Comparison of ENCODE assay signal across 8 cellular contexts in the genomic region with DNA sequence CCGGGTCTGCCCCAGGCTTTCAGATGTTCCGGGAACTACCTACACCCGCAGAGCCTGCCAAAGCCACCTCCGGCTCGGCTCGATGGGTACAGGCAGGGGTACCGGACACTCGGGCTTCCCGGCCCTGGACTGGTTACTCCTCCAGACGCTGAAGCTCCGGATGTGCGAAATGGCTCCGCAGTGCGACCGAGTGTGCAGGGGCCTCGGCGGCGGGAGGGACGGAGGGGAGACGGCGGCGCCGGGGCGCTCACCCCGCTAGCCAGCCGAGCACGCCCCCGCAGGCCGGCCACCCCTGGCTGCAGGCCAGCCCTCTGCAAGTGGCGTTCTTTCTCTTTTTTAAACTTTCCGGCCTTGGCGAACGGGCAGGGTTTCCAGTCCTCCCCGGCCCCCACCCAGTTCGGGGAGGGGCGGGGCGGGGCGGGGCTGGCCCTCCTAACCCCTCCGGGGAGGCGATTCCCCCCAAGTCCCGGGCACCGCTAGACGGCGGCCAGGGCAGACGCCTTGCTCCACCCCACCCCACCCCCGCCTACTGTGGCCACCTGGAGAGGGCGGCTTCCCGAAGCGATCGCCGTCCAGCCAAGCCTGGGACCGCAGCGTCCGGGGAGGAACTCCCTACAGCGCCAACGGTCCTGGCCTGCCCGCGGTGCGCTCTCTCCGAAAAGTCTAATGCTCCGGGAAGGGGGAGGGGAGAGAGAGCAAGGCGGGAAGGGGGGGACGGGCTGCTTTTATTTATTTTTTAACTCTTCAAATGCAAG. TPM values are rescaled to one million over a fixed set of nuclear protein-coding genes. Genes with fewer than 3 reads are reported as not detected.
DNase-seq lines count a peak whose midpoint lies in the region; ATAC-seq and TF ChIP-seq lines count a peak whose summit lies in the region.

No MANE protein-coding gene starts in this region.

- peak; percentile 5 for ATAC-seq in WTC11
- ATAC-seq in left cardiac atrium, result peak; percentile 33 to 47
- ATAC-seq in HG03565 (IDR thresholded peaks at IDR 0.05; ENCODE audit: unreplicated experiment), result no peak

- intact Hi-C loops in left cardiac atrium (cut with DNase I), result loop anchor here in 1 of 2 donors (10.0 kb wide), 3 partner anchors 175 to 355 kb away; no protein-coding TSS in a partner anchor
- intact Hi-C loops in activated T-helper 1 cell treated with anti-CD3 and anti-CD28 coated beads, Interleukin-12 subunit alpha, Interleukin-12 subunit beta, Interleukin-2, Interleukin-4 antibody, amounts not matched to agents 30 ng/mL and 10 ng/mL and 1 ng/mL, durations not matched to agents 14 hours and 24 hours and 36 hours (cut with micrococcal nuclease), result loop anchor here (10.0 kb wide), 2 partner anchors 755 to 995 kb away; a partner anchor contains a TSS

- H3K27me3 Mint-ChIP-seq in WTC11 (ENCODE audit: low read depth), result peaks cover 24% of the 10 kb centered on the region
- H3K27me3 Mint-ChIP-seq in activated T-helper 1 cell treated with anti-CD3 and anti-CD28 coated beads, Interleukin-12 subunit alpha, Interleukin-12 subunit beta, Interleukin-2, Interleukin-4 antibody, amounts not matched to agents 30 ng/mL and 10 ng/mL and 1 ng/mL, durations not matched to agents 14 hours and 24 hours and 36 hours (ENCODE audit: insufficient read depth), result no peaks in the 10 kb centered on the region

- H3K4me3 ChIP-seq in rectal smooth muscle tissue (ENCODE audit: low read length), result peak overlapping the region; percentile 38

- H3K4me1 ChIP-seq in rectal smooth muscle tissue (ENCODE audit: control insufficient read depth, insufficient read depth, low read length), result peaks cover 18% of the 10 kb centered on the region

- H3K27me3 ChIP-seq in rectal smooth muscle tissue (ENCODE audit: control insufficient read depth, insufficient read depth, low read length), result peaks cover 2% of the 10 kb centered on the region

- DNase-seq in ELR (ENCODE audit: low read depth), result peak; percentile 23
- no peak for DNase-seq in WTC11 (ENCODE audit: low spot score)
- peak; percentile 63 for DNase-seq in left cardiac atrium
- DNase-seq in NCI-H510A (lab: John Stamatoyannopoulos, UW), result no peak
- DNase-seq in NCI-H2196 (lab: John Stamatoyannopoulos, UW; ENCODE audit: unreplicated experiment), result no peak
- no peak for DNase-seq in activated T-helper 1 cell treated with anti-CD3 and anti-CD28 coated beads, Interleukin-12 subunit alpha, Interleukin-12 subunit beta, Interleukin-2, Interleukin-4 antibody, amounts not matched to agents 30 ng/mL and 10 ng/mL and 1 ng/mL, durations not matched to agents 14 hours and 24 hours and 36 hours (ENCODE audit: low spot score)

- H3K9me3 Mint-ChIP-seq in WTC11, result no peaks in the 10 kb centered on the region
- H3K9me3 Mint-ChIP-seq in activated T-helper 1 cell treated with anti-CD3 and anti-CD28 coated beads, Interleukin-12 subunit alpha, Interleukin-12 subunit beta, Interleukin-2, Interleukin-4 antibody, amounts not matched to agents 30 ng/mL and 10 ng/mL and 1 ng/mL, durations not matched to agents 14 hours and 24 hours and 36 hours, result no peaks in the 10 kb centered on the region

- CTCF ChIA-PET in WTC11 (lab: Charles Lee), result interaction anchor here (1.0 to 1.3 kb wide), 2 partner anchors 18 to 177 kb away, joined by 3 to 4 read pairs; no protein-coding TSS in a partner anchor

- peak overlapping the region; percentile 35 for H3K27ac ChIP-seq in rectal smooth muscle tissue (ENCODE audit: low read depth, low read length)

- no peaks in the 10 kb centered on the region for H3K36me3 ChIP-seq in rectal smooth muscle tissue (ENCODE audit: control insufficient read depth, insufficient read depth, low read length)

- POLR2A ChIA-PET in WTC11 (lab: Charles Lee), result interaction anchor here (0.6 to 2.6 kb wide), 2 partner anchors 64 to 78 kb away, joined by 9 to 10 read pairs; no protein-coding TSS in a partner anchor

- H3K4me1 Mint-ChIP-seq in WTC11, result peaks cover 55% of the 10 kb centered on the region
- peaks cover 42% of the 10 kb centered on the region for H3K4me1 Mint-ChIP-seq in activated T-helper 1 cell treated with anti-CD3 and anti-CD28 coated beads, Interleukin-12 subunit alpha, Interleukin-12 subunit beta, Interleukin-2, Interleukin-4 antibody, amounts not matched to agents 30 ng/mL and 10 ng/mL and 1 ng/mL, durations not matched to agents 14 hours and 24 hours and 36 hours (ENCODE audit: low read depth)

- peaks cover 7% of the 10 kb centered on the region; the same call in 1 of the 2 replicates for H3K36me3 Mint-ChIP-seq in WTC11
- H3K36me3 Mint-ChIP-seq in activated T-helper 1 cell treated with anti-CD3 and anti-CD28 coated beads, Interleukin-12 subunit alpha, Interleukin-12 subunit beta, Interleukin-2, Interleukin-4 antibody, amounts not matched to agents 30 ng/mL and 10 ng/mL and 1 ng/mL, durations not matched to agents 14 hours and 24 hours and 36 hours (ENCODE audit: low read depth), result peaks cover 19% of the 10 kb centered on the region

- H3K4me3 Mint-ChIP-seq in WTC11, result peak overlapping the region; percentile 86
- no peak overlapping the region for H3K4me3 Mint-ChIP-seq in activated T-helper 1 cell treated with anti-CD3 and anti-CD28 coated beads, Interleukin-12 subunit alpha, Interleukin-12 subunit beta, Interleukin-2, Interleukin-4 antibody, amounts not matched to agents 30 ng/mL and 10 ng/mL and 1 ng/mL, durations not matched to agents 14 hours and 24 hours and 36 hours

- no peak for TF ChIP-seq CTCF in WTC11 (IDR thresholded peaks at IDR 0.05)

- no peak overlapping the region for H3K27ac Mint-ChIP-seq in WTC11
- H3K27ac Mint-ChIP-seq in activated T-helper 1 cell treated with anti-CD3 and anti-CD28 coated beads, Interleukin-12 subunit alpha, Interleukin-12 subunit beta, Interleukin-2, Interleukin-4 antibody, amounts not matched to agents 30 ng/mL and 10 ng/mL and 1 ng/mL, durations not matched to agents 14 hours and 24 hours and 36 hours, result no peak overlapping the region

- H3K9ac ChIP-seq in rectal smooth muscle tissue (ENCODE audit: low read length), result no peak overlapping the region

TF ChIP-seq in WTC11, 78 proteins besides CTCF, POLR2A, EP300 and RAD21:
- peak; percentile 67 for TF ChIP-seq ZNF423 (CRISPR knock-in tag; IDR thresholded peaks at IDR 0.05)
- TF ChIP-seq, protein P1, sequence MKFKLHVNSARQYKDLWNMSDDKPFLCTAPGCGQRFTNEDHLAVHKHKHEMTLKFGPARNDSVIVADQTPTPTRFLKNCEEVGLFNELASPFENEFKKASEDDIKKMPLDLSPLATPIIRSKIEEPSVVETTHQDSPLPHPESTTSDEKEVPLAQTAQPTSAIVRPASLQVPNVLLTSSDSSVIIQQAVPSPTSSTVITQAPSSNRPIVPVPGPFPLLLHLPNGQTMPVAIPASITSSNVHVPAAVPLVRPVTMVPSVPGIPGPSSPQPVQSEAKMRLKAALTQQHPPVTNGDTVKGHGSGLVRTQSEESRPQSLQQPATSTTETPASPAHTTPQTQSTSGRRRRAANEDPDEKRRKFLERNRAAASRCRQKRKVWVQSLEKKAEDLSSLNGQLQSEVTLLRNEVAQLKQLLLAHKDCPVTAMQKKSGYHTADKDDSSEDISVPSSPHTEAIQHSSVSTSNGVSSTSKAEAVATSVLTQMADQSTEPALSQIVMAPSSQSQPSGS (CRISPR knock-in tag; IDR thresholded peaks at IDR 0.05; ENCODE audit: borderline replicate concordance, low read depth), result no peak
- TF ChIP-seq CREB1 (CRISPR knock-in tag; IDR thresholded peaks at IDR 0.05), result no peak
- TF ChIP-seq, protein P2, sequence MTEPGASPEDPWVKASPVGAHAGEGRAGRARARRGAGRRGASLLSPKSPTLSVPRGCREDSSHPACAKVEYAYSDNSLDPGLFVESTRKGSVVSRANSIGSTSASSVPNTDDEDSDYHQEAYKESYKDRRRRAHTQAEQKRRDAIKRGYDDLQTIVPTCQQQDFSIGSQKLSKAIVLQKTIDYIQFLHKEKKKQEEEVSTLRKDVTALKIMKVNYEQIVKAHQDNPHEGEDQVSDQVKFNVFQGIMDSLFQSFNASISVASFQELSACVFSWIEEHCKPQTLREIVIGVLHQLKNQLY (CRISPR knock-in tag; IDR thresholded peaks at IDR 0.05), result no peak
- TF ChIP-seq, protein P3, sequence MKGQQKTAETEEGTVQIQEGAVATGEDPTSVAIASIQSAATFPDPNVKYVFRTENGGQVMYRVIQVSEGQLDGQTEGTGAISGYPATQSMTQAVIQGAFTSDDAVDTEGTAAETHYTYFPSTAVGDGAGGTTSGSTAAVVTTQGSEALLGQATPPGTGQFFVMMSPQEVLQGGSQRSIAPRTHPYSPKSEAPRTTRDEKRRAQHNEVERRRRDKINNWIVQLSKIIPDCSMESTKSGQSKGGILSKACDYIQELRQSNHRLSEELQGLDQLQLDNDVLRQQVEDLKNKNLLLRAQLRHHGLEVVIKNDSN (CRISPR knock-in tag; IDR thresholded peaks at IDR 0.05), result no peak
- TF ChIP-seq, protein P4, sequence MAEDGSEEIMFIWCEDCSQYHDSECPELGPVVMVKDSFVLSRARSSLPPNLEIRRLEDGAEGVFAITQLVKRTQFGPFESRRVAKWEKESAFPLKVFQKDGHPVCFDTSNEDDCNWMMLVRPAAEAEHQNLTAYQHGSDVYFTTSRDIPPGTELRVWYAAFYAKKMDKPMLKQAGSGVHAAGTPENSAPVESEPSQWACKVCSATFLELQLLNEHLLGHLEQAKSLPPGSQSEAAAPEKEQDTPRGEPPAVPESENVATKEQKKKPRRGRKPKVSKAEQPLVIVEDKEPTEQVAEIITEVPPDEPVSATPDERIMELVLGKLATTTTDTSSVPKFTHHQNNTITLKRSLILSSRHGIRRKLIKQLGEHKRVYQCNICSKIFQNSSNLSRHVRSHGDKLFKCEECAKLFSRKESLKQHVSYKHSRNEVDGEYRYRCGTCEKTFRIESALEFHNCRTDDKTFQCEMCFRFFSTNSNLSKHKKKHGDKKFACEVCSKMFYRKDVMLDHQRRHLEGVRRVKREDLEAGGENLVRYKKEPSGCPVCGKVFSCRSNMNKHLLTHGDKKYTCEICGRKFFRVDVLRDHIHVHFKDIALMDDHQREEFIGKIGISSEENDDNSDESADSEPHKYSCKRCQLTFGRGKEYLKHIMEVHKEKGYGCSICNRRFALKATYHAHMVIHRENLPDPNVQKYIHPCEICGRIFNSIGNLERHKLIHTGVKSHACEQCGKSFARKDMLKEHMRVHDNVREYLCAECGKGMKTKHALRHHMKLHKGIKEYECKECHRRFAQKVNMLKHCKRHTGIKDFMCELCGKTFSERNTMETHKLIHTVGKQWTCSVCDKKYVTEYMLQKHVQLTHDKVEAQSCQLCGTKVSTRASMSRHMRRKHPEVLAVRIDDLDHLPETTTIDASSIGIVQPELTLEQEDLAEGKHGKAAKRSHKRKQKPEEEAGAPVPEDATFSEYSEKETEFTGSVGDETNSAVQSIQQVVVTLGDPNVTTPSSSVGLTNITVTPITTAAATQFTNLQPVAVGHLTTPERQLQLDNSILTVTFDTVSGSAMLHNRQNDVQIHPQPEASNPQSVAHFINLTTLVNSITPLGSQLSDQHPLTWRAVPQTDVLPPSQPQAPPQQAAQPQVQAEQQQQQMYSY (CRISPR knock-in tag; IDR thresholded peaks at IDR 0.05), result peak; percentile 70

RNA-seq across cellular contexts. Expression of a gene that starts 7.5 kb away (rescaled TPM):
- total RNA-seq in WTC11 (2021), result 41.1 to 44.5 TPM (median 43.1 TPM) in 3 replicates
- 10 to 100 TPM; 10.8 to 21.6 TPM for total RNA-seq in left cardiac atrium
- total RNA-seq in activated T-helper 1 cell treated with anti-CD3 and anti-CD28 coated beads, Interleukin-12 subunit alpha, Interleukin-12 subunit beta, Interleukin-2, Interleukin-4 antibody, amounts not matched to agents 30 ng/mL and 10 ng/mL and 1 ng/mL, durations not matched to agents 14 hours and 24 hours and 36 hours, result 65.2 and 72.0 TPM in 2 replicates

Comparison
In these comparisons a context has a peak if more than half of its experiments do, and no peak if none do; other contexts are left out.
1. DNase-seq: peak in ELR (single experiment) and left cardiac atrium (single experiment); none in WTC11 (single experiment), NCI-H510A (single experiment), NCI-H2196 (single experiment) and activated T-helper 1 cell treated with anti-CD3 and anti-CD28 coated beads, Interleukin-12 subunit alpha, Interleukin-12 subunit beta, Interleukin-2, Interleukin-4 antibody, amounts not matched to agents 30 ng/mL and 10 ng/mL and 1 ng/mL, durations not matched to agents 14 hours and 24 hours and 36 hours (single experiment).